Comparison of ENCODE assay signal across 22 cellular contexts in genomic region chr1:152924191-152924590, GRCh38. TPM values are rescaled to one million over a fixed set of nuclear protein-coding genes. Genes with fewer than 3 reads are reported as not detected.
"Had no signal": no experiment of that assay in that cellular context is flagged by ENCODE, and none has a peak within 500 bp of the region (broad histone marks: within the 10 kb centered on the region; RNA-seq: fewer than 3 reads in every experiment).

No MANE protein-coding gene starts in this region.

- H3K27me3 ChIP-seq: tibial artery, vagina had no signal

- H3K27me3 Mint-ChIP-seq: brain had no signal

- H3K27ac ChIP-seq: neutrophil, tibial artery, vagina had no signal

- DNase-seq: activated CD4-positive, alpha-beta T cell treated with anti-CD3 and anti-CD28 coated beads, Interleukin-2, amount 50 U/mL, for 4 hours; activated CD8-positive, alpha-beta memory T cell treated with anti-CD3 and anti-CD28 coated beads, Interleukin-2, amount 10 ng/mL, durations not matched to agents 7 days and 5 days; activated effector memory CD4-positive, alpha-beta T cell treated with anti-CD3 and anti-CD28 coated beads, Interleukin-2, amount 50 U/mL, for 16 hours; activated T-cell treated with anti-CD3 and anti-CD28 coated beads, Interleukin-2, amount 50 U/mL, for 4 hours; amygdala; dermis blood vessel endothelial cell; immature natural killer cell; left cardiac atrium; mucosa of descending colon; naive thymus-derived CD8-positive, alpha-beta T cell; retina; stimulated activated CD4-positive, alpha-beta T cell treated with anti-CD3 and anti-CD28 coated beads, Interleukin-15, amount 100 ng/mL, for 24 hours; stimulated activated CD4-positive, alpha-beta T cell treated with anti-CD3 and anti-CD28 coated beads, Interleukin-4, amount 100 ng/mL, for 4 hours; tibial artery had no signal

- H3K36me3 ChIP-seq: neutrophil, tibial artery, vagina had no signal

- H3K9me3 Mint-ChIP-seq: activated T-cell treated with anti-CD3 and anti-CD28 coated beads, Interleukin-2, amount 50 U/mL, for 4 hours had no signal

- H3K4me1 ChIP-seq: tibial artery, vagina had no signal

- H3K4me1 Mint-ChIP-seq: activated CD8-positive, alpha-beta memory T cell treated with anti-CD3 and anti-CD28 coated beads, Interleukin-2, amount 10 ng/mL, durations not matched to agents 7 days and 5 days; brain; immature natural killer cell; naive thymus-derived CD8-positive, alpha-beta T cell had no signal

- H3K36me3 Mint-ChIP-seq: activated CD8-positive, alpha-beta memory T cell treated with anti-CD3 and anti-CD28 coated beads, Interleukin-2, amount 10 ng/mL, durations not matched to agents 7 days and 5 days; activated naive CD4-positive, alpha-beta T cell treated with anti-CD3 and anti-CD28 coated beads, Interleukin-2, amount 50 U/mL, for 72 hours; brain; immature natural killer cell; naive thymus-derived CD8-positive, alpha-beta T cell had no signal

- H3K4me3 ChIP-seq: lung, mucosa of descending colon, tibial artery, vagina had no signal

- H3K9me3 ChIP-seq: mucosa of descending colon, neutrophil, tibial artery, vagina had no signal

- H3K27ac Mint-ChIP-seq: activated CD8-positive, alpha-beta memory T cell treated with anti-CD3 and anti-CD28 coated beads, Interleukin-2, amount 10 ng/mL, durations not matched to agents 7 days and 5 days; activated naive CD4-positive, alpha-beta T cell treated with anti-CD3 and anti-CD28 coated beads, Interleukin-2, amount 50 U/mL, for 72 hours; brain; immature natural killer cell; naive thymus-derived CD8-positive, alpha-beta T cell had no signal

- H3K4me3 Mint-ChIP-seq: activated CD8-positive, alpha-beta memory T cell treated with anti-CD3 and anti-CD28 coated beads, Interleukin-2, amount 10 ng/mL, durations not matched to agents 7 days and 5 days; activated T-cell treated with anti-CD3 and anti-CD28 coated beads, Interleukin-2, amount 50 U/mL, for 4 hours; brain; immature natural killer cell; naive thymus-derived CD8-positive, alpha-beta T cell had no signal

RNA-seq across cellular contexts. Expression of gene IVL, which starts 15.8 kb away (rescaled TPM):
- total RNA-seq: activated CD8-positive, alpha-beta memory T cell treated with anti-CD3 and anti-CD28 coated beads, Interleukin-2, amount 10 ng/mL, durations not matched to agents 7 days and 5 days; activated naive CD4-positive, alpha-beta T cell treated with anti-CD3 and anti-CD28 coated beads, Interleukin-2, amount 50 U/mL, for 72 hours; activated T-cell treated with anti-CD3 and anti-CD28 coated beads, Interleukin-2, amount 50 U/mL, for 4 hours; cerebellum; dermis blood vessel endothelial cell; left cardiac atrium; mucosa of descending colon; naive thymus-derived CD8-positive, alpha-beta T cell; skeletal muscle tissue had no signal
- polyA plus RNA-seq: immature natural killer cell; naive thymus-derived CD8-positive, alpha-beta T cell had no signal

RNA-seq across cellular contexts. Expression of gene SPRR5, which starts 22.8 kb away (rescaled TPM):
- total RNA-seq: activated CD8-positive, alpha-beta memory T cell treated with anti-CD3 and anti-CD28 coated beads, Interleukin-2, amount 10 ng/mL, durations not matched to agents 7 days and 5 days; activated naive CD4-positive, alpha-beta T cell treated with anti-CD3 and anti-CD28 coated beads, Interleukin-2, amount 50 U/mL, for 72 hours; activated T-cell treated with anti-CD3 and anti-CD28 coated beads, Interleukin-2, amount 50 U/mL, for 4 hours; cerebellum; dermis blood vessel endothelial cell; left cardiac atrium; lung; mucosa of descending colon; naive thymus-derived CD8-positive, alpha-beta T cell; skeletal muscle tissue; vagina had no signal
- polyA plus RNA-seq: immature natural killer cell; naive thymus-derived CD8-positive, alpha-beta T cell had no signal

RNA-seq across cellular contexts. Expression of gene SMCP, which starts 46.1 kb away (rescaled TPM):
- total RNA-seq: activated CD8-positive, alpha-beta memory T cell treated with anti-CD3 and anti-CD28 coated beads, Interleukin-2, amount 10 ng/mL, durations not matched to agents 7 days and 5 days; activated naive CD4-positive, alpha-beta T cell treated with anti-CD3 and anti-CD28 coated beads, Interleukin-2, amount 50 U/mL, for 72 hours; activated T-cell treated with anti-CD3 and anti-CD28 coated beads, Interleukin-2, amount 50 U/mL, for 4 hours; cerebellum; dermis blood vessel endothelial cell; left cardiac atrium; lung; mucosa of descending colon; naive thymus-derived CD8-positive, alpha-beta T cell; skeletal muscle tissue; vagina had no signal
- polyA plus RNA-seq: esophagus; immature natural killer cell; lung; naive thymus-derived CD8-positive, alpha-beta T cell had no signal

RNA-seq across cellular contexts. Expression of gene SPRR4, which starts 46.3 kb away (rescaled TPM):
- total RNA-seq: activated CD8-positive, alpha-beta memory T cell treated with anti-CD3 and anti-CD28 coated beads, Interleukin-2, amount 10 ng/mL, durations not matched to agents 7 days and 5 days; activated naive CD4-positive, alpha-beta T cell treated with anti-CD3 and anti-CD28 coated beads, Interleukin-2, amount 50 U/mL, for 72 hours; activated T-cell treated with anti-CD3 and anti-CD28 coated beads, Interleukin-2, amount 50 U/mL, for 4 hours; cerebellum; dermis blood vessel endothelial cell; left cardiac atrium; lung; mucosa of descending colon; naive thymus-derived CD8-positive, alpha-beta T cell; skeletal muscle tissue; vagina had no signal
- polyA plus RNA-seq: immature natural killer cell; lung; naive thymus-derived CD8-positive, alpha-beta T cell had no signal

RNA-seq across cellular contexts. Expression of gene SPRR1A, which starts 59.7 kb away (rescaled TPM):
- total RNA-seq: activated CD8-positive, alpha-beta memory T cell treated with anti-CD3 and anti-CD28 coated beads, Interleukin-2, amount 10 ng/mL, durations not matched to agents 7 days and 5 days; activated naive CD4-positive, alpha-beta T cell treated with anti-CD3 and anti-CD28 coated beads, Interleukin-2, amount 50 U/mL, for 72 hours; activated T-cell treated with anti-CD3 and anti-CD28 coated beads, Interleukin-2, amount 50 U/mL, for 4 hours; cerebellum; dermis blood vessel endothelial cell; left cardiac atrium; lung; mucosa of descending colon; naive thymus-derived CD8-positive, alpha-beta T cell; skeletal muscle tissue had no signal
- polyA plus RNA-seq: immature natural killer cell; lung; naive thymus-derived CD8-positive, alpha-beta T cell had no signal
